In the genomic region with DNA sequence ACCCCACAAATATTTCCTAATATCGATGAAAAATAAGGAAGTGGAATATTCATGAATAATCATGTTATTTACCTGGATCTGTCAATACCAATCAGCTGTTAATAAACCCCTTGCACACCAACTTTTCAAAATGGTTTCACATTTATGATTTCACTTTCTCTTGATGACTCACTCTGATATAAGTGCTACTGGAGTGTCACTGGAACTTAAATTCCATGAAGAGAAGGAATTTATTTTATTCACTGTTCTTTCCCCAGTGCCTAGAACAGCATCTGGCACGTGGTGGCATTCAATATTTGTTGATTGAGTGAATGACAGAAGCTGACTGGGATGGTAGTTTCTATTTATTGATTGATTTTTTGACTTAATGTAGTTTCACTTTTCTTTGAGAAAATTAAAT, we compare ENCODE assay signal across 19 cellular contexts. TPM values are rescaled to one million over a fixed set of nuclear protein-coding genes. Genes with fewer than 3 reads are reported as not detected.
"Had no signal": no experiment of that assay in that cellular context is flagged by ENCODE, and none has a peak within 500 bp of the region (broad histone marks: within the 10 kb centered on the region; RNA-seq: fewer than 3 reads in every experiment).

No MANE protein-coding gene starts in this region.

- DNase-seq: activated CD4-positive, alpha-beta T cell treated with anti-CD3 and anti-CD28 coated beads, Interleukin-2, amount 10 ng/mL, durations not matched to agents 24 days and 14 days; activated CD4-positive, CD25-positive, alpha-beta regulatory T cell; activated CD8-positive, alpha-beta T cell treated with anti-CD3 and anti-CD28 coated beads for 36 hours; activated naive CD4-positive, alpha-beta T cell treated with anti-CD3 and anti-CD28 coated beads for 36 hours; activated T-cell treated with anti-CD3 and anti-CD28 coated beads, Interleukin-2, amount 50 U/mL, for 1 hour; brain microvascular endothelial cell; central memory CD4-positive, alpha-beta T cell; dorsolateral prefrontal cortex; foreskin keratinocyte; hippocampal formation; lower lobe of right lung; natural killer cell; stimulated activated naive CD4-positive, alpha-beta T cell; T1000; upper lobe of right lung had no signal

- H3K27ac ChIP-seq: brain microvascular endothelial cell, dorsolateral prefrontal cortex, foreskin keratinocyte, lower lobe of right lung, parathyroid adenoma, upper lobe of right lung had no signal

- H3K4me3 ChIP-seq: dorsolateral prefrontal cortex, lower lobe of right lung, upper lobe of right lung had no signal

- ATAC-seq: activated CD8-positive, alpha-beta T cell treated with anti-CD3 and anti-CD28 coated beads for 36 hours; activated T-helper 17 cell treated with anti-CD3 and anti-CD28 coated beads, Interleukin-2, amount 50 U/mL, for 72 hours; foreskin keratinocyte; lower lobe of right lung; natural killer cell; upper lobe of right lung had no signal

- H3K27me3 ChIP-seq: brain microvascular endothelial cell, dorsolateral prefrontal cortex, foreskin keratinocyte had no signal

- FAIRE-seq: colon, islet of Langerhans had no signal

- H3K9me3 ChIP-seq: lower lobe of right lung, upper lobe of right lung had no signal

- H3K9ac ChIP-seq: parathyroid adenoma had no signal

- H3K36me3 ChIP-seq: brain microvascular endothelial cell, lower lobe of right lung, upper lobe of right lung had no signal

- H2AFZ ChIP-seq: parathyroid adenoma had no signal

RNA-seq across cellular contexts. Expression of a gene that starts 3.5 kb away (rescaled TPM):
- total RNA-seq: activated CD4-positive, alpha-beta T cell treated with anti-CD3 and anti-CD28 coated beads, Interleukin-2, amount 10 ng/mL, durations not matched to agents 24 days and 14 days; activated CD8-positive, alpha-beta T cell treated with anti-CD3 and anti-CD28 coated beads for 36 hours; activated naive CD4-positive, alpha-beta T cell treated with anti-CD3 and anti-CD28 coated beads for 36 hours; activated T-helper 17 cell treated with anti-CD3 and anti-CD28 coated beads, Interleukin-2, amount 50 U/mL, for 72 hours; natural killer cell; upper lobe of right lung had no signal
